Comparison of ENCODE assay signal across 8 cellular contexts in genomic region chr9:33289936-33290246, GRCh38. TPM values are rescaled to one million over a fixed set of nuclear protein-coding genes. Genes with fewer than 3 reads are reported as not detected.
A peak's percentile ranks its signal among the peaks of the same experiment; 100 is the strongest.
DNase-seq lines count a peak whose midpoint lies in the region; ATAC-seq and TF ChIP-seq lines count a peak whose summit lies in the region.

No MANE protein-coding gene starts in this region.

- H3K9me3 Mint-ChIP-seq in Calu3 (ENCODE audit: low read depth, unreplicated experiment), result no peaks in the 10 kb centered on the region

- H3K27ac Mint-ChIP-seq in Calu3 (ENCODE audit: unreplicated experiment), result peak overlapping the region; percentile 100

- intact Hi-C loops in Calu3 (cut with micrococcal nuclease; ENCODE audit: unreplicated experiment), result loop anchor here (5.0 kb wide), 2 partner anchors 63 to 182 kb away; partner anchors contain the start of gene NOL6

- peak overlapping the region; percentile 98 for H3K4me3 Mint-ChIP-seq in Calu3 (ENCODE audit: low read depth, unreplicated experiment)

- H3K27me3 ChIP-seq in HUES48 (ENCODE audit: control insufficient read depth, insufficient read depth, low read length) (no peaks in the 10 kb centered on the region), muscle layer of duodenum (ENCODE audit: low read depth, low read length) (no peaks in the 10 kb centered on the region)

- H3K27ac ChIP-seq in HUES48 (ENCODE audit: low read depth, low read length) (peak overlapping the region; percentile 96), cingulate gyrus (ENCODE audit: low read depth, low read length) (peak overlapping the region; percentile 98), muscle layer of duodenum (ENCODE audit: low read length) (peak overlapping the region; percentile 100)

- H3K27me3 Mint-ChIP-seq in Calu3 (ENCODE audit: unreplicated experiment), result no peaks in the 10 kb centered on the region

- H3K36me3 Mint-ChIP-seq in Calu3 (ENCODE audit: insufficient read depth, unreplicated experiment), result peaks cover 32% of the 10 kb centered on the region

- TSS peak; percentile 94 for BruUV-seq in Calu3 (replicated peaks; lab: Mats Ljungman, UMichigan)

- ATAC-seq in HG03039 (IDR thresholded peaks at IDR 0.05; ENCODE audit: unreplicated experiment), result no peak

- H3K36me3 ChIP-seq in HUES48 (ENCODE audit: control insufficient read depth, insufficient read depth, low read length) (peaks cover 22% of the 10 kb centered on the region), muscle layer of duodenum (ENCODE audit: control insufficient read depth in 1 of 2, insufficient read depth in 2 of 2, low read length in 2 of 2) (peaks cover 7 to 11% of the 10 kb centered on the region in 2 donors)

- peak overlapping the region; percentile 99 for H3K9ac ChIP-seq in HUES48 (ENCODE audit: low read depth, low read length)

- no peak for DNase-seq in Calu3
- no peak for DNase-seq in A172 (ENCODE audit: low spot score)
- DNase-seq in NAMALWA (ENCODE audit: low spot score), result no peak
- DNase-seq in MV-4-11 (lab: John Stamatoyannopoulos, UW), result no peak

- H3K9me3 ChIP-seq in HUES48 (ENCODE audit: control insufficient read depth, insufficient read depth, low read length) (no peaks in the 10 kb centered on the region), muscle layer of duodenum (ENCODE audit: control insufficient read depth in 1 of 2, low read length in 2 of 2) (no peaks in the 10 kb centered on the region)

- TF ChIP-seq CTCF in Calu3 (IDR thresholded peaks at IDR 0.05; ENCODE audit: unreplicated experiment), result no peak

- peaks cover 14% of the 10 kb centered on the region for H3K4me1 Mint-ChIP-seq in Calu3 (ENCODE audit: low read depth, unreplicated experiment)

- H3K4me1 ChIP-seq in HUES48 (ENCODE audit: control insufficient read depth, insufficient read depth, low read length), result no peaks in the 10 kb centered on the region
- peaks cover 18 to 20% of the 10 kb centered on the region in 2 donors for H3K4me1 ChIP-seq in muscle layer of duodenum (ENCODE audit: control insufficient read depth in 1 of 2, insufficient read depth in 2 of 2, low read length in 2 of 2)

- H3K4me3 ChIP-seq in HUES48 (ENCODE audit: low read depth, low read length) (peak overlapping the region; percentile 95), muscle layer of duodenum (ENCODE audit: low read depth in 1 of 2, low read length in 2 of 2) (peak overlapping the region; percentile 86 to 92)

- CTCF ChIA-PET in Calu3 (lab: Charles Lee), result interaction anchor here (0.6 to 1.3 kb wide), 3 partner anchors 163 to 490 kb away, joined by 3 to 4 read pairs (median 3); no protein-coding TSS in a partner anchor

RNA-seq across cellular contexts. Expression of gene NFX1, which starts 0.4 kb away (rescaled TPM):
- total RNA-seq in Calu3 (2022), result 27.3 and 31.1 TPM in 2 replicates
- 16.3 and 21.7 TPM in 2 replicates for total RNA-seq in A172 (2014; rRNA removed; shearing (Covaris generic))

RNA-seq across cellular contexts. Expression of gene CHMP5, which starts 25.0 kb away (rescaled TPM):
- 49.6 and 63.7 TPM in 2 replicates for total RNA-seq in Calu3 (2022)
- 137 and 153 TPM in 2 replicates for total RNA-seq in A172 (2014; rRNA removed; shearing (Covaris generic))

RNA-seq across cellular contexts. Expression of gene BAG1, which starts 25.4 kb away (rescaled TPM):
- total RNA-seq in Calu3 (2022), result 35.2 and 46.2 TPM in 2 replicates
- total RNA-seq in A172 (2014; rRNA removed; shearing (Covaris generic)), result 29.5 and 30.7 TPM in 2 replicates

RNA-seq across cellular contexts. Expression of gene SPINK4, which starts 49.9 kb away (rescaled TPM):
- total RNA-seq in Calu3 (2022), result not detected in 2 replicates
- not detected in 2 replicates for total RNA-seq in A172 (2014; rRNA removed; shearing (Covaris generic))
